In the genomic region with DNA sequence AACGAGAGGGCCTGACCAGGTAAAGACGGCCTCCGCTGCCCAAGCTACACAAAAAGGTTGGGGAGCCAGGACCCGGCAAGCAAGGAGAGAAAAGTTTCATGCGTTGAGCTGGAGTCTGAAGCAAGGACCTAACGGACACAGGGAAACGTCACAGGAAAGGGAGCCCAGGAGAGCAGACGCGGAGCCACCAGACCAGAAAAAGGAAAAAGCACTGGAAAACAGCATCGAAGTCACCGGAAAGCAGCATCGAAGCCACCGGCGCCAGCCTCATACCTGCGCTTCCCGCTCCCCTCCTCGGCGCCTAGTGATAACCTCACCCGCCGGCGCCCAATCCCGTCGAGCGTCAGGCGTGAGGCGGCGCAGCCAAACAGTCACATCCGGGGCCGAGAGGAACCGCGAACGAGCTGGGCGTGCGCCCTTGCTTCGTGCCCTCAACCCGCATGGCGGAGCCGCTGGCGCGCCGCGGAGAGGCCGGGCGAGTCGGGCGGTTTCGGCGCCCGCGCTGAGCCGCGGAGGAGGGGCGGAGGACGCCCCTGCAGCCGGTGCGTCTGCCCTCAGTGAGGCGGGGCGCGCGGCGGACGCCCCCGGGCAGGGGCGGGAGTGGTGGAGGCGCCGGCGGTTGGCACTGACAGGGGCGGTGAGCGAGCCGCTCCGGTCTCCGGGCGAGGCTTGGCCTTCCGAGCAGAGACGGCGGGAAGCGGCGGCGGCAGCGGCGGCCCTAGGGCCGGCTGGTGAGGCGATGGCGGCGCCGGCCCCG, we compare ENCODE assay signal across 8 cellular contexts. TPM values are rescaled to one million over a fixed set of nuclear protein-coding genes. Genes with fewer than 3 reads are reported as not detected.
DNase-seq lines count a peak whose midpoint lies in the region; TF ChIP-seq lines count a peak whose summit lies in the region.

Gene FBXO45, plus strand, starts transcription at position 415 of the 757 bp plus-strand sequence. Its CDS starts 325 bp downstream, at position 740.
Gene WDR53, minus strand, starts transcription at position 309 of the 757 bp plus-strand sequence. CDS start 7,079 bp downstream, outside the sequence.

- H3K4me3 ChIP-seq in neuron (ENCODE audit: low read length), result peak within 1 kb of the TSS; percentile 98

- peaks cover 20% of the 10 kb centered on the region for H3K4me1 ChIP-seq in neuron (ENCODE audit: insufficient read depth, low read length)

- TF ChIP-seq CTCF in HFFc6 (IDR thresholded peaks at IDR 0.05), result no peak

- H3K4me1 Mint-ChIP-seq in HFFc6 (ENCODE audit: low read depth), result peaks cover 43% of the 10 kb centered on the region

- DNase-seq in GM04504 (ENCODE audit: low read depth) (peak; percentile 85), HFFc6 (peak; percentile 90), NAMALWA (ENCODE audit: low spot score) (peak; percentile 96), SK-MEL-5 (ENCODE audit: low read depth, low spot score) (peak; percentile 94), foreskin melanocyte (peak; percentile 89), stromal cell of bone marrow (ENCODE audit: low read depth) (peak; percentile 92)
- DNase-seq in activated naive CD4-positive, alpha-beta T cell treated with Interleukin-2 at 50 U/mL for 16 hours, result peak; percentile 96

- H3K9me3 ChIP-seq in neuron (ENCODE audit: low read length), result no peaks in the 10 kb centered on the region

- no peaks in the 10 kb centered on the region for H3K27me3 ChIP-seq in neuron (ENCODE audit: insufficient read depth, low read length)

- H2AFZ ChIP-seq in neuron (ENCODE audit: low read depth, low read length), result peak within 1 kb of the TSS; percentile 79

- in situ Hi-C loops in SK-MEL-5 (cut with HindIII; ENCODE audit: low pct_unique_long_range_greater_than_20kb, low sequenced_read_pairs), result no loop called here

- H3K27me3 Mint-ChIP-seq in HFFc6 (ENCODE audit: insufficient read depth), result no peaks in the 10 kb centered on the region

- peak within 1 kb of the TSS; percentile 83 for H3K27ac Mint-ChIP-seq in HFFc6

- no peaks in the 10 kb centered on the region for H3K36me3 Mint-ChIP-seq in HFFc6 (ENCODE audit: low read depth)

- peaks cover 12% of the 10 kb centered on the region for H3K36me3 ChIP-seq in neuron (ENCODE audit: insufficient read depth, low read length)

- H3K4me3 Mint-ChIP-seq in HFFc6, result peak within 1 kb of the TSS; percentile 96

- H3K9me3 Mint-ChIP-seq in HFFc6, result no peaks in the 10 kb centered on the region

RNA-seq across cellular contexts. Expression of gene FBXO45, which starts in this region (rescaled TPM):
- total RNA-seq in HFFc6 (2021; fragmentation: NEBNext Ultra II Directional; extraction: Animal tissue kit (Norgen Biotek cat#: 25700)), result 1 to 10 TPM; 7.0 to 9.5 (median 8.1) TPM
- total RNA-seq in SK-MEL-5 (2014; rRNA removed; shearing (Covaris generic)), result 14.0 and 15.8 TPM in 2 replicates
- polyA plus RNA-seq in SK-MEL-5 (2015; cell fraction: cytosol; rRNA removed), result 9.5 and 13.0 TPM in 2 replicates
- polyA plus RNA-seq in SK-MEL-5 (2015; cell fraction: nucleus; rRNA removed), result 3.1 and 3.6 TPM in 2 replicates

RNA-seq across cellular contexts. Expression of gene WDR53, which starts in this region (rescaled TPM):
- total RNA-seq in HFFc6 (2021; fragmentation: NEBNext Ultra II Directional; extraction: Animal tissue kit (Norgen Biotek cat#: 25700)), result 10 to 100 TPM in 1 of 6 experiments, 1 to 10 TPM in 5; 6.6 to 10.2 (median 9.1) TPM
- 6.6 and 7.1 TPM in 2 replicates for total RNA-seq in SK-MEL-5 (2014; rRNA removed; shearing (Covaris generic))
- 5.1 and 10.0 TPM in 2 replicates for polyA plus RNA-seq in SK-MEL-5 (2015; cell fraction: cytosol; rRNA removed)
- 10.3 and 24.6 TPM in 2 replicates for polyA plus RNA-seq in SK-MEL-5 (2015; cell fraction: nucleus; rRNA removed)

Comparison
In these comparisons a context has a peak if more than half of its experiments do, and no peak if none do; other contexts are left out.
1. Peak in every context shown above with its lines: DNase-seq and H3K4me3 ChIP-seq.